9 cellular contexts compared by ENCODE assay signal in the genomic region with DNA sequence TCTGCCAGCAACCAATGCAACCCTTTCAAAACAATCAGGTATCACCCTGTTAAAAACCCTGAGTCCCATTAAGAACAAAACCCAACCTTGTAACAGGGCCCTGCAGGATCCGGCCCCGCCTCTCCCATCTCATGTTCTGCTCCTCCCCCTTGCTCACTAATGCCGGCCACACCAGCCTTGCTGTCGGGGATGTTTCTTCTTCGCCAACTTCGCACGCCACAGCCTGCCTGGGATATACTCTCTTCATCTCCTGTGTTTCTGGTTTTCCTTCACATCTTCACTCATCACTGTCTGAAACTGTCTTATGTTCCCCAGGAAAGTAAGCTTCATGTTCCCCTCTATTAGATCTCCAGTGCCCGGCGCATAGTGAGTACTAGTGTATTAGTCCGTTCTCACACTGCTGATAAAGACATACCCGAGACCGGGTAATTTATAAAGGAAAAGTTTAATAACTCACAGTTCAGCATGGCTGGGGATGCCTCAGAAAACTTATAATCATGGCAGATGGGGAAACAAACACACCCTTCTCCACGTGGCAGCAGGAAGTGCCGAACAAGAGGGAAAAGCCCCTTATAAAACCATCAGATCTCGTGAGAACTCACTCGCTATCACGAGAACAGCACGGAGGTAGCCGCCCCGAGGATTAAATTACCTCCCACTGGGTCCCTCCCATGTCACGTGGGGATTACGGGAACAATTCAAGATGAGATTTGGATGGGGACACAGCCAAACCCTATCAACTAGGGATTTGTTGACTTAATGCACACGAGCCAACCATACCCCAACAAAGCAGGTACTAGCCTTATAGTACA. TPM values are rescaled to one million over a fixed set of nuclear protein-coding genes. Genes with fewer than 3 reads are reported as not detected.
DNase-seq lines count a peak whose midpoint lies in the region; ATAC-seq, FAIRE-seq and TF ChIP-seq lines count a peak whose summit lies in the region.
"Had no signal": no experiment of that assay in that cellular context is flagged by ENCODE, and none has a peak within 500 bp of the region (broad histone marks: within the 10 kb centered on the region; RNA-seq: fewer than 3 reads in every experiment).

No MANE protein-coding gene starts in this region.

- H3K9me3 ChIP-seq in osteoblast (ENCODE audit: low read depth, low read length) = no peaks in the 10 kb centered on the region

- peaks cover 22% of the 10 kb centered on the region for H3K36me3 ChIP-seq in osteoblast (ENCODE audit: insufficient read depth, low read length)

- H3K27me3 ChIP-seq in osteoblast (ENCODE audit: insufficient read depth, low read length) = no peaks in the 10 kb centered on the region

- TF ChIP-seq CTCF in D721Med (IDR thresholded peaks at IDR 0.05; ENCODE audit: insufficient read depth, missing control alignments) (no peak), fibroblast of pulmonary artery (IDR thresholded peaks at IDR 0.05; ENCODE audit: low read length, missing control alignments) (no peak), osteoblast (IDR thresholded peaks at IDR 0.05; ENCODE audit: extremely low read depth, low read depth, low read length) (no peak)

- H4K20me1 ChIP-seq in osteoblast (ENCODE audit: insufficient read depth, low read length) = peaks cover 42% of the 10 kb centered on the region

- H3K4me1 ChIP-seq in osteoblast (ENCODE audit: insufficient read depth, low read length) = peaks cover 15% of the 10 kb centered on the region

- H3K27ac ChIP-seq in osteoblast (ENCODE audit: low read depth, low read length) = peak overlapping the region; percentile 82

- H3K79me2 ChIP-seq in osteoblast (ENCODE audit: insufficient read depth, low read length) = peaks cover 56% of the 10 kb centered on the region

- FAIRE-seq in D721Med (lab: Jason Lieb, UNC) = peak; percentile 21

- H3K4me3 ChIP-seq in fibroblast of pulmonary artery (replicated peaks; ENCODE audit: low read depth, low read length) (peak overlapping the region; percentile 60), osteoblast (ENCODE audit: insufficient read depth, low read length) (peak overlapping the region; percentile 71)

- DNase-seq in D721Med (ENCODE audit: insufficient read length, low spot score) (peak; percentile 46), RPMI7951 (ENCODE audit: low read depth) (peak; percentile 86), fibroblast of pulmonary artery (ENCODE audit: low read depth) (peak; percentile 72), osteoblast (ENCODE audit: insufficient read length, low spot score, missing footprints) (peak; percentile 82)
- no peak for DNase-seq in activated CD4-positive, CD25-positive, alpha-beta regulatory T cell treated with anti-CD3 and anti-CD28 coated beads, Interleukin-2, amount 50 U/mL, for 72 hours
- DNase-seq in stimulated activated CD4-positive, alpha-beta T cell treated with anti-CD3 and anti-CD28 coated beads, Interleukin-2, amount 100 ng/mL, for 24 hours = no peak
- DNase-seq: activated T-cell treated with anti-CD3 and anti-CD28 coated beads, Interleukin-2, amount 50 U/mL, for 4 hours had no signal

- peak overlapping the region; percentile 78 for H2AFZ ChIP-seq in osteoblast (ENCODE audit: low read length)

- peak overlapping the region; percentile 88 for H3K4me2 ChIP-seq in osteoblast (ENCODE audit: insufficient read depth, low read length)

- ATAC-seq in GM19463 (IDR thresholded peaks at IDR 0.05; ENCODE audit: unreplicated experiment) (no peak), HG03442 (IDR thresholded peaks at IDR 0.05; ENCODE audit: unreplicated experiment) (no peak)
- ATAC-seq: activated T-cell treated with anti-CD3 and anti-CD28 coated beads, Interleukin-2, amount 50 U/mL, for 4 hours had no signal

RNA-seq across cellular contexts. Expression of a gene that starts 5.1 kb away (rescaled TPM):
- total RNA-seq in RPMI7951 (2014; rRNA removed; shearing (Covaris generic)) = 33.1 and 36.2 TPM in 2 replicates
- 18.0 and 21.0 TPM in 2 replicates for total RNA-seq in osteoblast

RNA-seq across cellular contexts. Expression of a gene that starts 25.3 kb away (rescaled TPM):
- total RNA-seq in RPMI7951 (2014; rRNA removed; shearing (Covaris generic)) = 20.4 and 23.4 TPM in 2 replicates
- 44.2 and 47.4 TPM in 2 replicates for total RNA-seq in osteoblast
- total RNA-seq: activated T-cell treated with anti-CD3 and anti-CD28 coated beads, Interleukin-2, amount 50 U/mL, for 4 hours had no signal

RNA-seq across cellular contexts. Expression of a gene that starts 32.9 kb away (rescaled TPM):
- total RNA-seq in RPMI7951 (2014; rRNA removed; shearing (Covaris generic)) = 1.7 and 4.1 TPM in 2 replicates
- total RNA-seq in osteoblast = 0.59 and 1.8 TPM in 2 replicates

Comparison
In these comparisons a context has a peak if more than half of its experiments do, and no peak if none do; other contexts are left out.
1. DNase-seq: peak in D721Med (single experiment), RPMI7951 (single experiment), fibroblast of pulmonary artery (single experiment) and osteoblast (single experiment); none in activated CD4-positive, CD25-positive, alpha-beta regulatory T cell treated with anti-CD3 and anti-CD28 coated beads, Interleukin-2, amount 50 U/mL, for 72 hours (single experiment) and stimulated activated CD4-positive, alpha-beta T cell treated with anti-CD3 and anti-CD28 coated beads, Interleukin-2, amount 100 ng/mL, for 24 hours (0 of 2).